ENCODE assay signal across 9 cellular contexts in genomic region chr19:38389101-38389925, GRCh38. TPM values are rescaled to one million over a fixed set of nuclear protein-coding genes. Genes with fewer than 3 reads are reported as not detected.
DNase-seq lines count a peak whose midpoint lies in the region; ATAC-seq lines count a peak whose summit lies in the region.
"Had no signal": no experiment of that assay in that cellular context is flagged by ENCODE, and none has a peak within 500 bp of the region (broad histone marks: within the 10 kb centered on the region; RNA-seq: fewer than 3 reads in every experiment).

No MANE protein-coding gene starts in this region.

- no peaks in the 10 kb centered on the region for H3K9me3 Mint-ChIP-seq in activated naive CD8-positive, alpha-beta T cell treated with anti-CD3 and anti-CD28 coated beads for 36 hours
- H3K9me3 Mint-ChIP-seq in stimulated activated memory B cell treated with anti-CD40 and anti-IgM and Interleukin-4, amounts not matched to agents 10 μg/mL and 1 μg/mL and 100 μg/mL, for 72 hours: no peaks in the 10 kb centered on the region

- no peak overlapping the region for H3K27ac Mint-ChIP-seq in activated naive CD8-positive, alpha-beta T cell treated with anti-CD3 and anti-CD28 coated beads for 36 hours
- H3K27ac Mint-ChIP-seq in stimulated activated memory B cell treated with anti-CD40 and anti-IgM and Interleukin-4, amounts not matched to agents 10 μg/mL and 1 μg/mL and 100 μg/mL, for 72 hours: no peak overlapping the region

- peaks cover 49% of the 10 kb centered on the region for H3K27me3 Mint-ChIP-seq in activated naive CD8-positive, alpha-beta T cell treated with anti-CD3 and anti-CD28 coated beads for 36 hours
- peaks cover 55% of the 10 kb centered on the region for H3K27me3 Mint-ChIP-seq in stimulated activated memory B cell treated with anti-CD40 and anti-IgM and Interleukin-4, amounts not matched to agents 10 μg/mL and 1 μg/mL and 100 μg/mL, for 72 hours

- WGBS in iPS DF 6.9 (ENCODE audit: insufficient coverage, insufficient read length): no CpG with 5 or more reads among the region's 28 CpGs

- H3K27ac ChIP-seq in BLaER1 treated with 17β-estradiol and CSF1 and Interleukin-3, amounts not matched to agents 10 nM and 100 nM: peak overlapping the region in 2 of 11 experiments; percentile 22 to 62; a peak in 3 of 22 replicates
- no peak overlapping the region for H3K27ac ChIP-seq in iPS DF 6.9 (ENCODE audit: low read length)
- H3K27ac ChIP-seq: KMS-11 had no signal

- H3K4me1 Mint-ChIP-seq in activated naive CD8-positive, alpha-beta T cell treated with anti-CD3 and anti-CD28 coated beads for 36 hours: peaks cover 20% of the 10 kb centered on the region
- H3K4me1 Mint-ChIP-seq in stimulated activated memory B cell treated with anti-CD40 and anti-IgM and Interleukin-4, amounts not matched to agents 10 μg/mL and 1 μg/mL and 100 μg/mL, for 72 hours: peaks cover 30% of the 10 kb centered on the region

- peaks cover 0 to under 1% (median 0%) of the 10 kb centered on the region in 11 experiments; a peak in 3 of 22 replicates for H3K9me3 ChIP-seq in BLaER1 treated with 17β-estradiol and CSF1 and Interleukin-3, amounts not matched to agents 10 nM and 100 nM (replicated peaks in 1 of 11)
- no peaks in the 10 kb centered on the region for H3K9me3 ChIP-seq in iPS DF 6.9 (ENCODE audit: control insufficient read depth, insufficient read depth, low read length)

- H3K36me3 Mint-ChIP-seq in activated naive CD8-positive, alpha-beta T cell treated with anti-CD3 and anti-CD28 coated beads for 36 hours: peaks cover 15% of the 10 kb centered on the region
- H3K36me3 Mint-ChIP-seq in stimulated activated memory B cell treated with anti-CD40 and anti-IgM and Interleukin-4, amounts not matched to agents 10 μg/mL and 1 μg/mL and 100 μg/mL, for 72 hours: peaks cover 18% of the 10 kb centered on the region

- DNase-seq in HK-2 (ENCODE audit: unreplicated experiment) (peak; percentile 68), iPS DF 6.9 (ENCODE audit: low read depth, low spot score) (no peak), NCI-H446 treated with DMSO at 0.1 percent for 48 hours (lab: John Stamatoyannopoulos, UW) (no peak), NK-92 (lab: John Stamatoyannopoulos, UW; ENCODE audit: unreplicated experiment) (no peak), NOMO-1 treated with dmso at 0.1 percent for 144 hours (lab: John Stamatoyannopoulos, UW; ENCODE audit: unreplicated experiment) (no peak)
- DNase-seq in activated naive CD8-positive, alpha-beta T cell treated with anti-CD3 and anti-CD28 coated beads for 36 hours: no peak

- H3K27me3 ChIP-seq in BLaER1 treated with 17β-estradiol and CSF1 and Interleukin-3, amounts not matched to agents 10 nM and 100 nM: peaks cover 78 to 100% (median 100%) of the 10 kb centered on the region in 11 experiments
- no peaks in the 10 kb centered on the region for H3K27me3 ChIP-seq in iPS DF 6.9 (ENCODE audit: control insufficient read depth, insufficient read depth, low read length)

- peak overlapping the region in 7 of 11 experiments; percentile 35 to 75 (median 56); a peak in 11 of 22 replicates for H3K9ac ChIP-seq in BLaER1 treated with 17β-estradiol and CSF1 and Interleukin-3, amounts not matched to agents 10 nM and 100 nM
- H3K9ac ChIP-seq: KMS-11 had no signal

- H3K4me2 ChIP-seq in BLaER1 treated with 17β-estradiol and CSF1 and Interleukin-3, amounts not matched to agents 10 nM and 100 nM: peak overlapping the region; percentile 77 to 95 (median 92)

- peaks cover 28 to 63% (median 45%) of the 10 kb centered on the region in 11 experiments; a peak in 21 of 22 replicates for H4K20me1 ChIP-seq in BLaER1 treated with 17β-estradiol and CSF1 and Interleukin-3, amounts not matched to agents 10 nM and 100 nM

- H3K4me1 ChIP-seq in BLaER1 treated with 17β-estradiol and CSF1 and Interleukin-3, amounts not matched to agents 10 nM and 100 nM: peaks cover 29 to 49% (median 36%) of the 10 kb centered on the region in 10 experiments
- H3K4me1 ChIP-seq in iPS DF 6.9 (ENCODE audit: control insufficient read depth, insufficient read depth, low read length): peaks cover 4% of the 10 kb centered on the region; the same call in 1 of the 2 replicates

- ATAC-seq in stimulated activated memory B cell treated with anti-CD40 and anti-IgM and Interleukin-4, amounts not matched to agents 10 μg/mL and 1 μg/mL and 100 μg/mL, for 72 hours: no peak

- peaks cover 9 to 24% (median 21%) of the 10 kb centered on the region in 11 experiments; a peak in 21 of 22 replicates for H3K36me3 ChIP-seq in BLaER1 treated with 17β-estradiol and CSF1 and Interleukin-3, amounts not matched to agents 10 nM and 100 nM
- H3K36me3 ChIP-seq in iPS DF 6.9 (ENCODE audit: control insufficient read depth, insufficient read depth, low read length): peaks cover 3% of the 10 kb centered on the region; the same call in 1 of the 2 replicates

- peak overlapping the region; percentile 33 to 68 (median 61); a peak in 17 of 20 replicates for H3K4me3 ChIP-seq in BLaER1 treated with 17β-estradiol and CSF1 and Interleukin-3, amounts not matched to agents 10 nM and 100 nM
- peak overlapping the region; percentile 58 for H3K4me3 ChIP-seq in iPS DF 6.9 (ENCODE audit: low read length)

- peak overlapping the region; percentile 19 for H3K4me3 Mint-ChIP-seq in activated naive CD8-positive, alpha-beta T cell treated with anti-CD3 and anti-CD28 coated beads for 36 hours
- H3K4me3 Mint-ChIP-seq in stimulated activated memory B cell treated with anti-CD40 and anti-IgM and Interleukin-4, amounts not matched to agents 10 μg/mL and 1 μg/mL and 100 μg/mL, for 72 hours: peak overlapping the region; percentile 7

RNA-seq across cellular contexts. Expression of gene SPRED3, which starts 0.8 kb away (rescaled TPM):
- under 1 TPM; 0.45 to 0.74 TPM for total RNA-seq in activated naive CD8-positive, alpha-beta T cell treated with anti-CD3 and anti-CD28 coated beads for 36 hours

RNA-seq across cellular contexts. Expression of gene GGN, which starts 1.5 kb away (rescaled TPM):
- under 1 TPM in 1 of 2 experiments, not detected in 1; 0.14 TPM for total RNA-seq in activated naive CD8-positive, alpha-beta T cell treated with anti-CD3 and anti-CD28 coated beads for 36 hours

RNA-seq across cellular contexts. Expression of gene FAM98C, which starts 13.6 kb away (rescaled TPM):
- total RNA-seq in activated naive CD8-positive, alpha-beta T cell treated with anti-CD3 and anti-CD28 coated beads for 36 hours: 1 to 10 TPM; 8.1 to 9.3 TPM

RNA-seq across cellular contexts. Expression of gene PSMD8, which starts 14.9 kb away (rescaled TPM):
- 100 to 1,000 TPM; 193 to 199 TPM for total RNA-seq in activated naive CD8-positive, alpha-beta T cell treated with anti-CD3 and anti-CD28 coated beads for 36 hours

RNA-seq across cellular contexts. Expression of gene RASGRP4, which starts 36.7 kb away (rescaled TPM):
- total RNA-seq in activated naive CD8-positive, alpha-beta T cell treated with anti-CD3 and anti-CD28 coated beads for 36 hours: under 1 TPM; 0.22 to 0.23 TPM
